ENCODE assay signal across 1 cellular context in genomic region chr5:72265032-72265903, GRCh38.
A peak's percentile ranks its signal among the peaks of the same experiment; 100 is the strongest.
TF ChIP-seq lines count a peak whose summit lies in the region.

No MANE protein-coding gene starts in this region.

TF ChIP-seq in HEK293, 187 proteins besides CTCF, POLR2A, EP300 and RAD21 (continued from another document and continues in another):
- TF ChIP-seq PRDM10 (tag by site-specific recombination; IDR thresholded peaks at IDR 0.05) (no peak), ZBTB48 (tag by site-specific recombination; IDR thresholded peaks at IDR 0.05) (no peak), ZNF623 (tag by site-specific recombination; IDR thresholded peaks at IDR 0.05) (no peak), ZNF24 (tag by site-specific recombination; IDR thresholded peaks at IDR 0.05) (peak; percentile 36; the same call in 1 of the 2 replicates), ZEB2 (tag by site-specific recombination; IDR thresholded peaks at IDR 0.05) (0 out of 2 replicates have a peak, but pooled peaks have one; percentile 25), ZNF510 (tag by site-specific recombination; IDR thresholded peaks at IDR 0.05; ENCODE audit: insufficient replicate concordance) (no peak), IKZF3 (tag by site-specific recombination; IDR thresholded peaks at IDR 0.05) (peak; percentile 6; the same call in 1 of the 2 replicates), PRDM2 (tag by site-specific recombination; IDR thresholded peaks at IDR 0.05; ENCODE audit: borderline replicate concordance) (no peak), GLI2 (tag by site-specific recombination; IDR thresholded peaks at IDR 0.05; ENCODE audit: borderline replicate concordance, low read depth) (0 out of 2 replicates have a peak, but pooled peaks have one; percentile 47), ZNF792 (tag by site-specific recombination; IDR thresholded peaks at IDR 0.05) (no peak), MEIS1 (CRISPR knock-in tag; IDR thresholded peaks at IDR 0.05; ENCODE audit: borderline replicate concordance) (no peak), ZNF561 (tag by site-specific recombination; IDR thresholded peaks at IDR 0.05; ENCODE audit: borderline replicate concordance) (no peak; the same call in 1 of the 2 replicates), ZNF529 (tag by site-specific recombination; IDR thresholded peaks at IDR 0.05; ENCODE audit: insufficient replicate concordance) (no peak), SALL2 (tag by site-specific recombination; IDR thresholded peaks at IDR 0.05; ENCODE audit: borderline replicate concordance) (no peak), ZNF580 (tag by site-specific recombination; IDR thresholded peaks at IDR 0.05) (0 out of 2 replicates have a peak, but pooled peaks have one; percentile 13), ZNF558 (tag by site-specific recombination; IDR thresholded peaks at IDR 0.05) (no peak), ZNF843 (tag by site-specific recombination; IDR thresholded peaks at IDR 0.05) (peak; percentile 78), ZNF223 (tag by site-specific recombination; IDR thresholded peaks at IDR 0.05) (no peak), SETDB1 (IDR thresholded peaks at IDR 0.05; ENCODE audit: insufficient read length, low read length) (no peak), OSR2 (tag by site-specific recombination; IDR thresholded peaks at IDR 0.05) (peak; percentile 86), ZNF473 (tag by site-specific recombination; IDR thresholded peaks at IDR 0.05) (no peak), FEZF1 (tag by site-specific recombination; IDR thresholded peaks at IDR 0.05) (peak; percentile 64), HOXA7 (CRISPR knock-in tag; IDR thresholded peaks at IDR 0.05; ENCODE audit: borderline replicate concordance) (no peak), ZNF311 (tag by site-specific recombination; IDR thresholded peaks at IDR 0.05; ENCODE audit: borderline replicate concordance) (no peak), ZNF629 (tag by site-specific recombination; IDR thresholded peaks at IDR 0.05) (no peak), SCRT1 (tag by site-specific recombination; IDR thresholded peaks at IDR 0.05; ENCODE audit: borderline replicate concordance) (peak; percentile 66; the same call in 1 of the 2 replicates), ZNF830 (tag by site-specific recombination; IDR thresholded peaks at IDR 0.05; ENCODE audit: low read depth) (no peak), ZNF776 (tag by site-specific recombination; IDR thresholded peaks at IDR 0.05; ENCODE audit: borderline replicate concordance) (no peak), ZNF701 (tag by site-specific recombination; IDR thresholded peaks at IDR 0.05) (no peak), ZBTB8A (tag by site-specific recombination; IDR thresholded peaks at IDR 0.05) (no peak), KLF9 (tag by site-specific recombination; IDR thresholded peaks at IDR 0.05; ENCODE audit: low read depth) (no peak), RBAK (tag by site-specific recombination; IDR thresholded peaks at IDR 0.05) (no peak), ZNF239 (tag by site-specific recombination; IDR thresholded peaks at IDR 0.05) (no peak), ZNF114 (tag by site-specific recombination; IDR thresholded peaks at IDR 0.05) (no peak), ZNF324 (tag by site-specific recombination; IDR thresholded peaks at IDR 0.05) (no peak), ZNF16 (tag by site-specific recombination; IDR thresholded peaks at IDR 0.05; ENCODE audit: low read depth) (no peak), ZNF292 (tag by site-specific recombination; IDR thresholded peaks at IDR 0.05; ENCODE audit: borderline replicate concordance, low read depth) (no peak), ZNF10 (tag by site-specific recombination; IDR thresholded peaks at IDR 0.05) (0 out of 2 replicates have a peak, but pooled peaks have one; percentile 9), ZNF426 (tag by site-specific recombination; IDR thresholded peaks at IDR 0.05) (no peak), ZNF248 (tag by site-specific recombination; IDR thresholded peaks at IDR 0.05) (no peak), BCL11A (tag by site-specific recombination; IDR thresholded peaks at IDR 0.05; ENCODE audit: low read depth) (0 out of 2 replicates have a peak, but pooled peaks have one; percentile 40), ZNF132 (tag by site-specific recombination; IDR thresholded peaks at IDR 0.05; ENCODE audit: borderline replicate concordance) (no peak)
- TF ChIP-seq, protein P1, sequence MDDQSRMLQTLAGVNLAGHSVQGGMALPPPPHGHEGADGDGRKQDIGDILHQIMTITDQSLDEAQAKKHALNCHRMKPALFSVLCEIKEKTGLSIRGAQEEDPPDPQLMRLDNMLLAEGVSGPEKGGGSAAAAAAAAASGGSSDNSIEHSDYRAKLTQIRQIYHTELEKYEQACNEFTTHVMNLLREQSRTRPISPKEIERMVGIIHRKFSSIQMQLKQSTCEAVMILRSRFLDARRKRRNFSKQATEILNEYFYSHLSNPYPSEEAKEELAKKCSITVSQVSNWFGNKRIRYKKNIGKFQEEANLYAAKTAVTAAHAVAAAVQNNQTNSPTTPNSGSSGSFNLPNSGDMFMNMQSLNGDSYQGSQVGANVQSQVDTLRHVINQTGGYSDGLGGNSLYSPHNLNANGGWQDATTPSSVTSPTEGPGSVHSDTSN (CRISPR knock-in tag; IDR thresholded peaks at IDR 0.05) = no peak
- TF ChIP-seq, protein P2, sequence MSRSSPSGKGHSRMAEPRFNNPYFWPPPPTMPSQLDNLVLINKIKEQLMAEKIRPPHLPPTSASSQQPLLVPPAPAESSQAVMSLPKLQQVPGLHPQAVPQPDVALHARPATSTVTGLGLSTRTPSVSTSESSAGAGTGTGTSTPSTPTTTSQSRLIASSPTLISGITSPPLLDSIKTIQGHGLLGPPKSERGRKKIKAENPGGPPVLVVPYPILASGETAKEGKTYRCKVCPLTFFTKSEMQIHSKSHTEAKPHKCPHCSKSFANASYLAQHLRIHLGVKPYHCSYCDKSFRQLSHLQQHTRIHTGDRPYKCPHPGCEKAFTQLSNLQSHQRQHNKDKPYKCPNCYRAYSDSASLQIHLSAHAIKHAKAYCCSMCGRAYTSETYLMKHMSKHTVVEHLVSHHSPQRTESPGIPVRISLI (tag by site-specific recombination; IDR thresholded peaks at IDR 0.05) = no peak
- TF ChIP-seq, protein P3, sequence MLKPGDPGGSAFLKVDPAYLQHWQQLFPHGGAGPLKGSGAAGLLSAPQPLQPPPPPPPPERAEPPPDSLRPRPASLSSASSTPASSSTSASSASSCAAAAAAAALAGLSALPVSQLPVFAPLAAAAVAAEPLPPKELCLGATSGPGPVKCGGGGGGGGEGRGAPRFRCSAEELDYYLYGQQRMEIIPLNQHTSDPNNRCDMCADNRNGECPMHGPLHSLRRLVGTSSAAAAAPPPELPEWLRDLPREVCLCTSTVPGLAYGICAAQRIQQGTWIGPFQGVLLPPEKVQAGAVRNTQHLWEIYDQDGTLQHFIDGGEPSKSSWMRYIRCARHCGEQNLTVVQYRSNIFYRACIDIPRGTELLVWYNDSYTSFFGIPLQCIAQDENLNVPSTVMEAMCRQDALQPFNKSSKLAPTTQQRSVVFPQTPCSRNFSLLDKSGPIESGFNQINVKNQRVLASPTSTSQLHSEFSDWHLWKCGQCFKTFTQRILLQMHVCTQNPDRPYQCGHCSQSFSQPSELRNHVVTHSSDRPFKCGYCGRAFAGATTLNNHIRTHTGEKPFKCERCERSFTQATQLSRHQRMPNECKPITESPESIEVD (tag by site-specific recombination; IDR thresholded peaks at IDR 0.05) = peak; percentile 80
- TF ChIP-seq, protein P4, sequence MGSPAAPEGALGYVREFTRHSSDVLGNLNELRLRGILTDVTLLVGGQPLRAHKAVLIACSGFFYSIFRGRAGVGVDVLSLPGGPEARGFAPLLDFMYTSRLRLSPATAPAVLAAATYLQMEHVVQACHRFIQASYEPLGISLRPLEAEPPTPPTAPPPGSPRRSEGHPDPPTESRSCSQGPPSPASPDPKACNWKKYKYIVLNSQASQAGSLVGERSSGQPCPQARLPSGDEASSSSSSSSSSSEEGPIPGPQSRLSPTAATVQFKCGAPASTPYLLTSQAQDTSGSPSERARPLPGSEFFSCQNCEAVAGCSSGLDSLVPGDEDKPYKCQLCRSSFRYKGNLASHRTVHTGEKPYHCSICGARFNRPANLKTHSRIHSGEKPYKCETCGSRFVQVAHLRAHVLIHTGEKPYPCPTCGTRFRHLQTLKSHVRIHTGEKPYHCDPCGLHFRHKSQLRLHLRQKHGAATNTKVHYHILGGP (tag by site-specific recombination; IDR thresholded peaks at IDR 0.05) = peak; percentile 55; the same call in 1 of the 2 replicates
- TF ChIP-seq, protein P5, sequence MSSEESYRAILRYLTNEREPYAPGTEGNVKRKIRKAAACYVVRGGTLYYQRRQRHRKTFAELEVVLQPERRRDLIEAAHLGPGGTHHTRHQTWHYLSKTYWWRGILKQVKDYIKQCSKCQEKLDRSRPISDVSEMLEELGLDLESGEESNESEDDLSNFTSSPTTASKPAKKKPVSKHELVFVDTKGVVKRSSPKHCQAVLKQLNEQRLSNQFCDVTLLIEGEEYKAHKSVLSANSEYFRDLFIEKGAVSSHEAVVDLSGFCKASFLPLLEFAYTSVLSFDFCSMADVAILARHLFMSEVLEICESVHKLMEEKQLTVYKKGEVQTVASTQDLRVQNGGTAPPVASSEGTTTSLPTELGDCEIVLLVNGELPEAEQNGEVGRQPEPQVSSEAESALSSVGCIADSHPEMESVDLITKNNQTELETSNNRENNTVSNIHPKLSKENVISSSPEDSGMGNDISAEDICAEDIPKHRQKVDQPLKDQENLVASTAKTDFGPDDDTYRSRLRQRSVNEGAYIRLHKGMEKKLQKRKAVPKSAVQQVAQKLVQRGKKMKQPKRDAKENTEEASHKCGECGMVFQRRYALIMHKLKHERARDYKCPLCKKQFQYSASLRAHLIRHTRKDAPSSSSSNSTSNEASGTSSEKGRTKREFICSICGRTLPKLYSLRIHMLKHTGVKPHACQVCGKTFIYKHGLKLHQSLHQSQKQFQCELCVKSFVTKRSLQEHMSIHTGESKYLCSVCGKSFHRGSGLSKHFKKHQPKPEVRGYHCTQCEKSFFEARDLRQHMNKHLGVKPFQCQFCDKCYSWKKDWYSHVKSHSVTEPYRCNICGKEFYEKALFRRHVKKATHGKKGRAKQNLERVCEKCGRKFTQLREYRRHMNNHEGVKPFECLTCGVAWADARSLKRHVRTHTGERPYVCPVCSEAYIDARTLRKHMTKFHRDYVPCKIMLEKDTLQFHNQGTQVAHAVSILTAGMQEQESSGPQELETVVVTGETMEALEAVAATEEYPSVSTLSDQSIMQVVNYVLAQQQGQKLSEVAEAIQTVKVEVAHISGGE (tag by site-specific recombination; conservative IDR thresholded peaks at IDR 0.05; ENCODE audit: low read depth) = no peak
